In genomic region chr14:93183596-93184317, GRCh38 we compare ENCODE assay signal across 7 cellular contexts. TPM values are rescaled to one million over a fixed set of nuclear protein-coding genes. Genes with fewer than 3 reads are reported as not detected.
DNase-seq lines count a peak whose midpoint lies in the region; ATAC-seq and TF ChIP-seq lines count a peak whose summit lies in the region.

No MANE protein-coding gene starts in this region.

- peak overlapping the region; percentile 93 for H3K4me2 ChIP-seq in GM23338

- TF ChIP-seq CTCF in GM23338 (conservative IDR thresholded peaks at IDR 0.05; ENCODE audit: low read depth in 2 of 2) (no peak), VCaP (conservative IDR thresholded peaks at IDR 0.05) (no peak), glutamatergic neuron (IDR thresholded peaks at IDR 0.05; ENCODE audit: partially characterized antibody, unreplicated experiment) (no peak)

- H3K79me2 ChIP-seq in GM23338 (replicated peaks; ENCODE audit: insufficient read depth) = peaks cover 38% of the 10 kb centered on the region

- H3K27me3 Mint-ChIP-seq in GM23338 (ENCODE audit: insufficient read depth, low read depth, poor library complexity) (peaks cover 9% of the 10 kb centered on the region), glutamatergic neuron (ENCODE audit: unreplicated experiment) (peaks cover 1% of the 10 kb centered on the region)

- no peaks in the 10 kb centered on the region for H3K27me3 ChIP-seq in GM23338 (ENCODE audit: insufficient read depth)

- 0 out of 2 replicates have a peak, but pooled peaks cover 12% of the 10 kb centered on the region for H4K20me1 ChIP-seq in GM23338 (replicated peaks; ENCODE audit: insufficient read depth)

- no peaks in the 10 kb centered on the region for H3K9me3 Mint-ChIP-seq in GM23338
- H3K9me3 Mint-ChIP-seq in glutamatergic neuron (ENCODE audit: unreplicated experiment) = peaks cover 4% of the 10 kb centered on the region

- peaks cover 6% of the 10 kb centered on the region; the same call in 1 of the 2 replicates for H3K4me1 ChIP-seq in GM23338 (ENCODE audit: insufficient read depth)

- ATAC-seq in GM23338 = peak; percentile 8
- ATAC-seq in HG03432 (IDR thresholded peaks at IDR 0.05; ENCODE audit: unreplicated experiment) = no peak

- peaks cover 16% of the 10 kb centered on the region; the same call in 2 of the 3 replicates for H3K4me1 Mint-ChIP-seq in GM23338
- peaks cover 13% of the 10 kb centered on the region for H3K4me1 Mint-ChIP-seq in glutamatergic neuron (ENCODE audit: low read depth, unreplicated experiment)

- H3K4me3 ChIP-seq in GM23338 (peak overlapping the region; percentile 97), skin epidermis (peak overlapping the region; percentile 59 to 99 (median 98))

- DNase-seq in GM23338 (ENCODE audit: low spot score) (no peak), glutamatergic neuron (peak; percentile 21), NCI-H524 treated with DMSO at 0.1 percent for 48 hours (lab: John Stamatoyannopoulos, UW) (no peak), COLO829 (ENCODE audit: low spot score) (no peak)

- peaks cover 18% of the 10 kb centered on the region for H3F3A ChIP-seq in GM23338 (replicated peaks; ENCODE audit: low read depth)

- H3K4me3 Mint-ChIP-seq in GM23338 (peak overlapping the region; percentile 86), glutamatergic neuron (ENCODE audit: unreplicated experiment) (peak overlapping the region; percentile 98)

- H3K36me3 Mint-ChIP-seq in GM23338 (ENCODE audit: low read depth) (peaks cover 21% of the 10 kb centered on the region), glutamatergic neuron (ENCODE audit: unreplicated experiment) (no peaks in the 10 kb centered on the region)

- H2AFZ ChIP-seq in GM23338 = peak overlapping the region; percentile 98; the same call in 1 of the 2 replicates

- no peaks in the 10 kb centered on the region for H3K9me2 ChIP-seq in GM23338 (ENCODE audit: insufficient read depth)

- peaks cover 16% of the 10 kb centered on the region for H3K36me3 ChIP-seq in GM23338 (ENCODE audit: insufficient read depth)

- peak overlapping the region; percentile 71 for H3K27ac Mint-ChIP-seq in GM23338
- peak overlapping the region; percentile 91 for H3K27ac Mint-ChIP-seq in glutamatergic neuron (ENCODE audit: unreplicated experiment)

- H3K27ac ChIP-seq in GM23338 (ENCODE audit: low read depth) (peak overlapping the region; percentile 88; the same call in 1 of the 2 replicates), VCaP (peak overlapping the region; percentile 95), skin epidermis (peak overlapping the region in 19 of 21 experiments; percentile 79 to 97 (median 91))

TF ChIP-seq in GM23338, 12 proteins besides CTCF, POLR2A, EP300 and RAD21 (continues in another document):
- TF ChIP-seq NANOG (IDR thresholded peaks at IDR 0.05; ENCODE audit: borderline replicate concordance) (no peak), JUNB (IDR thresholded peaks at IDR 0.05; ENCODE audit: unreplicated experiment) (no peak), ZNF114 (CRISPR knock-in tag; IDR thresholded peaks at IDR 0.05) (no peak), ZNF462 (CRISPR knock-in tag; IDR thresholded peaks at IDR 0.05) (no peak), ETS1 (IDR thresholded peaks at IDR 0.05) (no peak), STAT1 (IDR thresholded peaks at IDR 0.05; ENCODE audit: unreplicated experiment) (no peak), EZH2 (IDR thresholded peaks at IDR 0.05; ENCODE audit: low read depth, unreplicated experiment) (no peak), ZNF331 (CRISPR knock-in tag; IDR thresholded peaks at IDR 0.05; ENCODE audit: low read depth) (no peak)

RNA-seq across cellular contexts. Expression of gene MOAP1, which starts 0.9 kb away (rescaled TPM):
- 21.6 and 21.7 TPM in 2 replicates for total RNA-seq in GM23338 (2014; rRNA removed; shearing (Covaris generic))
- 8.5 and 8.6 TPM in 2 replicates for polyA plus RNA-seq in GM23338 (2016; fragmentation: Nextera tagmentation; extraction: Ambion mirVana)
- 60.4 TPM for total RNA-seq in glutamatergic neuron (ENCODE audit: unreplicated experiment)

RNA-seq across cellular contexts. Expression of gene LYSET, which starts 1.4 kb away (rescaled TPM):
- 14.2 and 20.4 TPM in 2 replicates for total RNA-seq in GM23338 (2014; rRNA removed; shearing (Covaris generic))
- 32.4 and 34.0 TPM in 2 replicates for polyA plus RNA-seq in GM23338 (2016; fragmentation: Nextera tagmentation; extraction: Ambion mirVana)
- 15.9 TPM for total RNA-seq in glutamatergic neuron (ENCODE audit: unreplicated experiment)

RNA-seq across cellular contexts. Expression of gene GON7, which starts 23.1 kb away (rescaled TPM):
- 7.4 and 12.8 TPM in 2 replicates for total RNA-seq in GM23338 (2014; rRNA removed; shearing (Covaris generic))
- polyA plus RNA-seq in GM23338 (2016; fragmentation: Nextera tagmentation; extraction: Ambion mirVana) = 12.7 and 16.6 TPM in 2 replicates
- total RNA-seq in glutamatergic neuron (ENCODE audit: unreplicated experiment) = 6.5 TPM

RNA-seq across cellular contexts. Expression of gene UBR7, which starts 23.3 kb away (rescaled TPM):
- total RNA-seq in GM23338 (2014; rRNA removed; shearing (Covaris generic)) = 45.3 and 63.5 TPM in 2 replicates
- polyA plus RNA-seq in GM23338 (2016; fragmentation: Nextera tagmentation; extraction: Ambion mirVana) = 12.4 and 13.9 TPM in 2 replicates
- 17.4 TPM for total RNA-seq in glutamatergic neuron (ENCODE audit: unreplicated experiment)
